Comparison of ENCODE assay signal across 16 cellular contexts in genomic region chr4:38819569-38819968, GRCh38. TPM values are rescaled to one million over a fixed set of nuclear protein-coding genes. Genes with fewer than 3 reads are reported as not detected.
DNase-seq lines count a peak whose midpoint lies in the region; ATAC-seq and TF ChIP-seq lines count a peak whose summit lies in the region.
"Had no signal": no experiment of that assay in that cellular context is flagged by ENCODE, and none has a peak within 500 bp of the region (broad histone marks: within the 10 kb centered on the region; RNA-seq: fewer than 3 reads in every experiment).

No MANE protein-coding gene starts in this region.

- H3K9me3 ChIP-seq in PC-3 (ENCODE audit: low read length) = no peaks in the 10 kb centered on the region
- H3K9me3 ChIP-seq: esophagus squamous epithelium had no signal

- no peaks in the 10 kb centered on the region for H3K36me3 ChIP-seq in PC-3 (ENCODE audit: low read depth, low read length)
- H3K36me3 ChIP-seq: esophagus squamous epithelium had no signal

- H3K79me2 ChIP-seq in PC-3 (ENCODE audit: low read length) = no peaks in the 10 kb centered on the region

- POLR2A ChIA-PET in AG04449 (lab: Yijun Ruan, JAX) = no interaction called here
- POLR2A ChIA-PET in PC-3 (lab: Charles Lee; ENCODE audit: unreplicated experiment) = no interaction called here

- no peak overlapping the region for H2AFZ ChIP-seq in PC-3 (ENCODE audit: low read length)

- no TSS peak for BruUV-seq in PC-3 (replicated peaks; lab: Mats Ljungman, UMichigan)

- H3K9ac ChIP-seq in PC-3 (ENCODE audit: low read length) = peak overlapping the region; percentile 65
- H3K9ac ChIP-seq: BLaER1 treated with 17β-estradiol and CSF1 and Interleukin-3, amounts not matched to agents 10 nM and 100 nM had no signal

- H3K27me3 ChIP-seq in PC-3 (ENCODE audit: low read length) = no peaks in the 10 kb centered on the region
- H3K27me3 ChIP-seq: BLaER1 treated with 17β-estradiol and CSF1 and Interleukin-3, amounts not matched to agents 10 nM and 100 nM; esophagus squamous epithelium had no signal

- peak overlapping the region; percentile 94 for H3K27ac ChIP-seq in PC-3 (ENCODE audit: low read length)
- H3K27ac ChIP-seq: BLaER1 treated with 17β-estradiol and CSF1 and Interleukin-3, amounts not matched to agents 10 nM and 100 nM; esophagus squamous epithelium had no signal

- H3F3A ChIP-seq in PC-3 (ENCODE audit: low read length, unreplicated experiment) = no peaks in the 10 kb centered on the region

- H4K20me1 ChIP-seq in PC-3 (ENCODE audit: low read length) = no peaks in the 10 kb centered on the region
- H4K20me1 ChIP-seq: BLaER1 treated with 17β-estradiol and CSF1 and Interleukin-3, amounts not matched to agents 10 nM and 100 nM had no signal

- H3K4me3 ChIP-seq in AG04449 (ENCODE audit: low read depth, low read length) = no peak overlapping the region
- H3K4me3 ChIP-seq in PC-3 (ENCODE audit: low read length) = no peak overlapping the region
- H3K4me3 ChIP-seq in epithelial cell of esophagus (ENCODE audit: low read length) = no peak overlapping the region
- H3K4me3 ChIP-seq: BLaER1 treated with 17β-estradiol and CSF1 and Interleukin-3, amounts not matched to agents 10 nM and 100 nM; esophagus squamous epithelium had no signal

- no peaks in the 10 kb centered on the region for H3K9me2 ChIP-seq in PC-3 (replicated peaks; ENCODE audit: low read length)

- H3K4me2 ChIP-seq in PC-3 (ENCODE audit: low read length) = peak overlapping the region; percentile 40

- CTCF ChIA-PET in AG04449 (lab: Yijun Ruan, JAX) (interaction anchor here (1.2 to 8.7 kb wide), 4 partner anchors 15 to 60 kb away, joined by 4 to 55 read pairs (median 6); partner anchors contain the start of genes TLR1, TLR10 and TLR6), PC-3 (lab: Charles Lee) (no interaction called here)

- peak; percentile 45 for DNase-seq in AG04449 (ENCODE audit: low read depth, low spot score)
- DNase-seq in PC-3 = peak; percentile 70
- DNase-seq in epithelial cell of esophagus (ENCODE audit: low read depth) = peak; percentile 19
- no peak for DNase-seq in NCI-H2171 treated with DMSO at 0.1 percent for 48 hours (lab: John Stamatoyannopoulos, UW)
- DNase-seq in SIG-M5 (lab: John Stamatoyannopoulos, UW) = no peak
- DNase-seq in AG20443 (ENCODE audit: low spot score) = no peak
- DNase-seq in DMS153 (lab: John Stamatoyannopoulos, UW) = no peak
- DNase-seq: activated effector memory CD4-positive, alpha-beta T cell treated with anti-CD3 and anti-CD28 coated beads, Interleukin-2, amount 50 U/mL, for 16 hours; esophagus squamous epithelium; H7; KBM-7; NCI-H187 treated with DMSO at 0.1 percent for 48 hours; retina; stimulated activated CD4-positive, alpha-beta T cell treated with anti-CD3 and anti-CD28 coated beads, Interleukin-2, amount 100 ng/mL, for 48 hours had no signal

- peaks cover 24% of the 10 kb centered on the region for H3K4me1 ChIP-seq in PC-3 (ENCODE audit: insufficient read depth, low read length)

- intact Hi-C loops in PC-3 (cut with micrococcal nuclease) = no loop called here

- TF ChIP-seq CTCF in AG04449 (IDR thresholded peaks at IDR 0.05; ENCODE audit: insufficient read depth, low read length, missing control alignments) (no peak), PC-3 (conservative IDR thresholded peaks at IDR 0.05; ENCODE audit: low read depth, low read length) (no peak), epithelial cell of esophagus (IDR thresholded peaks at IDR 0.05; ENCODE audit: insufficient read depth, low read depth, low read length, missing control alignments) (no peak)

- ATAC-seq in GM18502 (IDR thresholded peaks at IDR 0.05; ENCODE audit: poor library complexity, unreplicated experiment) (peak; percentile 32), PC-3 (peak; percentile 18; the same call in 1 of the 2 replicates)

RNA-seq across cellular contexts. Expression of gene TLR1, which starts 15.0 kb away (rescaled TPM):
- 0.40 and 0.47 TPM in 2 replicates for total RNA-seq in PC-3 (2014; rRNA removed)

RNA-seq across cellular contexts. Expression of gene TLR10, which starts 36.8 kb away (rescaled TPM):
- total RNA-seq in PC-3 (2014; rRNA removed) = not detected in 2 replicates
- total RNA-seq: H7 had no signal

RNA-seq across cellular contexts. Expression of gene TLR6, which starts 37.0 kb away (rescaled TPM):
- total RNA-seq in PC-3 (2014; rRNA removed) = 0.92 and 1.2 TPM in 2 replicates
- total RNA-seq: H7 had no signal

RNA-seq across cellular contexts. Expression of gene FAM114A1, which starts 48.0 kb away (rescaled TPM):
- 21.5 and 25.0 TPM in 2 replicates for total RNA-seq in PC-3 (2014; rRNA removed)

Comparison
In these comparisons a context has a peak if more than half of its experiments do, and no peak if none do; other contexts are left out.
1. DNase-seq: peak in AG04449 (single experiment), PC-3 (single experiment) and epithelial cell of esophagus (single experiment); none in NCI-H2171 treated with DMSO at 0.1 percent for 48 hours (single experiment), SIG-M5 (single experiment), AG20443 (single experiment) and DMS153 (single experiment).